Comparison of ENCODE assay signal across 1 cellular context in genomic region chr18:58901143-58901542, GRCh38.
TF ChIP-seq lines count a peak whose summit lies in the region.

No MANE protein-coding gene starts in this region.

TF ChIP-seq in GM23338, 12 proteins besides CTCF, POLR2A, EP300 and RAD21 (continued from another document):
- TF ChIP-seq ZNF462 (CRISPR knock-in tag; IDR thresholded peaks at IDR 0.05) (no peak), ZNF331 (CRISPR knock-in tag; IDR thresholded peaks at IDR 0.05; ENCODE audit: low read depth) (no peak)
